ENCODE assay signal across 1 cellular context in genomic region chr3:32998631-32999451, GRCh38.
TF ChIP-seq lines count a peak whose summit lies in the region.

No MANE protein-coding gene starts in this region.

TF ChIP-seq in GM12878, 131 proteins besides CTCF, POLR2A, EP300 and RAD21:
- TF ChIP-seq JUNB (IDR thresholded peaks at IDR 0.05) = peak; percentile 75
- TF ChIP-seq YBX1 (IDR thresholded peaks at IDR 0.05) = no peak
- TF ChIP-seq FOS (IDR thresholded peaks at IDR 0.05; ENCODE audit: borderline replicate concordance, extremely low read depth, insufficient read length) = no peak
- no peak for TF ChIP-seq YY1 (IDR thresholded peaks at IDR 0.05; ENCODE audit: low read depth, low read length)
- TF ChIP-seq ETV6 (conservative IDR thresholded peaks at IDR 0.05 in 1 of 2, IDR thresholded peaks at IDR 0.05 in 1 of 2; ENCODE audit: borderline replicate concordance in 1 of 2, low read depth in 1 of 2) = peak in 1 of 2 experiments; percentile 50; a peak in 1 of 4 replicates
- no peak for TF ChIP-seq CHD2 (IDR thresholded peaks at IDR 0.05; ENCODE audit: borderline replicate concordance, low read depth, low read length)
- no peak for TF ChIP-seq BRCA1 (IDR thresholded peaks at IDR 0.05; ENCODE audit: low read depth, low read length)
- peak; percentile 78; the same call in 1 of the 2 replicates for TF ChIP-seq NFIC (IDR thresholded peaks at IDR 0.05; ENCODE audit: low read depth, low read length)
- no peak for TF ChIP-seq ZNF207 (IDR thresholded peaks at IDR 0.05; ENCODE audit: borderline replicate concordance)
- TF ChIP-seq TCF3 (IDR thresholded peaks at IDR 0.05; ENCODE audit: borderline replicate concordance, insufficient read depth, low read depth, low read length) = no peak
- no peak for TF ChIP-seq ATF3 (IDR thresholded peaks at IDR 0.05; ENCODE audit: borderline replicate concordance, extremely low read depth, low read depth, low read length)
- peak; percentile 68; the same call in 1 of the 2 replicates for TF ChIP-seq FOXM1 (IDR thresholded peaks at IDR 0.05; ENCODE audit: low read depth, low read length)
- TF ChIP-seq HDAC2 (IDR thresholded peaks at IDR 0.05) = no peak
- TF ChIP-seq CHD4 (IDR thresholded peaks at IDR 0.05) = no peak
- no peak for TF ChIP-seq SMARCA5 (IDR thresholded peaks at IDR 0.05)
- TF ChIP-seq RUNX3 (IDR thresholded peaks at IDR 0.05; ENCODE audit: low read length) = peak; percentile 74
- TF ChIP-seq EED (IDR thresholded peaks at IDR 0.05; ENCODE audit: low read depth) = peak; percentile 25
- TF ChIP-seq ZBTB40 (IDR thresholded peaks at IDR 0.05; ENCODE audit: borderline replicate concordance) = no peak
